Comparison of ENCODE assay signal across 9 cellular contexts in genomic region chr10:29540016-29540415, GRCh38.
"Had no signal": no experiment of that assay in that cellular context is flagged by ENCODE, and none has a peak within 500 bp of the region (broad histone marks: within the 10 kb centered on the region; RNA-seq: fewer than 3 reads in every experiment).

No MANE protein-coding gene starts in this region.

- ATAC-seq: activated CD4-positive, CD25-positive, alpha-beta regulatory T cell treated with anti-CD3 and anti-CD28 coated beads, Interleukin-2, amount 50 U/mL, for 24 hours; activated T-cell treated with anti-CD3 and anti-CD28 coated beads, Interleukin-2, amount 50 U/mL, for 4 hours had no signal

- H3K36me3 ChIP-seq: breast epithelium, tibial nerve had no signal

- H3K27me3 ChIP-seq: breast epithelium, tibial nerve had no signal

- H3K9me3 ChIP-seq: breast epithelium, tibial nerve had no signal

- H3K4me2 ChIP-seq: smooth muscle cell had no signal

- H3K4me3 ChIP-seq: breast epithelium, smooth muscle cell, tibial nerve had no signal

- DNase-seq: activated CD4-positive, alpha-beta T cell treated with anti-CD3 and anti-CD28 coated beads, Interleukin-2, amount 50 U/mL, for 4 hours; activated effector memory CD4-positive, alpha-beta T cell treated with anti-CD3 and anti-CD28 coated beads, Interleukin-2, amount 50 U/mL, for 16 hours; activated T-cell treated with anti-CD3 and anti-CD28 coated beads, Interleukin-2, amount 50 U/mL, for 4 hours; endodermal cell; foreskin fibroblast had no signal

- H3K27ac ChIP-seq: breast epithelium, tibial nerve had no signal
